ENCODE assay signal across 8 cellular contexts in the genomic region with DNA sequence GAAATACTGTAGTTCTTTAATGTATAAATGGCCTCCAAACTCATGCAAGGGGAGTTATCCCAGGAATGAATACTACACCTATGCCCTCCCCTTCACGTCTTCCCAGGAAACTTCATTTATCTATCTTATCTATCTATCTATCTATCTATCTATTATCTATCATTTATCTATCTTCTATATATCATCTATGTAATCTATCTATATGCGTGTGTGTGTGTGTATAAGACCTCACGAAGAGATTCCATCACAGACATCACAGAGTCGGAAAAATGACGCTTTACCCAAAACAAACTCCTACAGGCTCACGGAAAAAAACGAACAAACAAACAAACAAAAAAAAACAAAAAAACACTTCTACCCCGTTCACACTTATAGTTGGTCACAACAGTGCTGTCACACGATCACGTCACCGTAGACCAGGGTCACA. TPM values are rescaled to one million over a fixed set of nuclear protein-coding genes. Genes with fewer than 3 reads are reported as not detected.
DNase-seq lines count a peak whose midpoint lies in the region; ATAC-seq and TF ChIP-seq lines count a peak whose summit lies in the region.

No MANE protein-coding gene starts in this region.

- no peak overlapping the region for H2BK5ac ChIP-seq in mesendoderm (ENCODE audit: low read length)

- H2BK120ac ChIP-seq in mesendoderm (ENCODE audit: low read depth, low read length), result no peak overlapping the region

- no peak for DNase-seq in activated naive CD4-positive, alpha-beta T cell treated with anti-CD3 and anti-CD28 coated beads, Interleukin-2, amount 10 ng/mL, durations not matched to agents 7 days and 5 days
- DNase-seq in activated naive CD4-positive, alpha-beta T cell (lab: John Stamatoyannopoulos, UW), result no peak
- DNase-seq in mesendoderm, result no peak
- no peak for DNase-seq in upper lobe of right lung
- no peak for DNase-seq in NCI-H2029 (lab: John Stamatoyannopoulos, UW)

- H3K56ac ChIP-seq in mesendoderm (ENCODE audit: low read length), result peak overlapping the region; percentile 87

- no peak overlapping the region for H3K18ac ChIP-seq in mesendoderm (ENCODE audit: low read length)

- H3K9ac ChIP-seq in mesendoderm (ENCODE audit: low read length), result peak overlapping the region; percentile 75

- no peak overlapping the region for H4K8ac ChIP-seq in mesendoderm (ENCODE audit: low read depth, low read length)

- H2BK15ac ChIP-seq in mesendoderm (replicated peaks; ENCODE audit: low read depth), result no peak overlapping the region

- H3K4me3 ChIP-seq in mesendoderm (ENCODE audit: low read length) (peak overlapping the region; percentile 67), upper lobe of right lung (peak overlapping the region; percentile 90)

- peaks cover 14% of the 10 kb centered on the region for H3K79me1 ChIP-seq in mesendoderm (ENCODE audit: low read length)

- H3K4me3 Mint-ChIP-seq in activated naive CD4-positive, alpha-beta T cell treated with anti-CD3 and anti-CD28 coated beads, Interleukin-2, amount 10 ng/mL, durations not matched to agents 7 days and 5 days, result peak overlapping the region; percentile 76
- peak overlapping the region; percentile 90 to 97 (median 96) for H3K4me3 Mint-ChIP-seq in brain

- H3K27me3 ChIP-seq in mesendoderm (ENCODE audit: insufficient read depth, low read length, poor library complexity) (no peaks in the 10 kb centered on the region), upper lobe of right lung (no peaks in the 10 kb centered on the region)

- H3K9me3 ChIP-seq in upper lobe of right lung, result peaks cover 12% of the 10 kb centered on the region

- H3K27ac ChIP-seq in mesendoderm (ENCODE audit: low read depth, low read length) (no peak overlapping the region), upper lobe of right lung (peak overlapping the region; percentile 85)

- CTCF ChIA-PET in activated naive CD4-positive, alpha-beta T cell treated with anti-CD3 and anti-CD28 coated beads, Interleukin-2, amount 10 ng/mL, durations not matched to agents 7 days and 5 days (lab: Charles Lee), result no interaction called here

- no peak overlapping the region for H4K5ac ChIP-seq in mesendoderm (ENCODE audit: low read length)

- peaks cover 76% of the 10 kb centered on the region for H3K36me3 Mint-ChIP-seq in activated naive CD4-positive, alpha-beta T cell treated with anti-CD3 and anti-CD28 coated beads, Interleukin-2, amount 10 ng/mL, durations not matched to agents 7 days and 5 days
- peaks cover 90% of the 10 kb centered on the region for H3K36me3 Mint-ChIP-seq in brain

- no CpG with 5 or more reads among the region's 11 CpGs for WGBS in mesendoderm (ENCODE audit: extremely low coverage, insufficient coverage, low lambda C conversion rate)

- H3K27ac Mint-ChIP-seq in activated naive CD4-positive, alpha-beta T cell treated with anti-CD3 and anti-CD28 coated beads, Interleukin-2, amount 10 ng/mL, durations not matched to agents 7 days and 5 days, result peak overlapping the region; percentile 90
- H3K27ac Mint-ChIP-seq in brain, result peak overlapping the region; percentile 93 to 98 (median 96)

- H3K23ac ChIP-seq in mesendoderm (ENCODE audit: low read length), result no peak overlapping the region

- ATAC-seq in upper lobe of right lung (no peak), GM21786 (IDR thresholded peaks at IDR 0.05; ENCODE audit: unreplicated experiment) (no peak), GM19035 (IDR thresholded peaks at IDR 0.05; ENCODE audit: unreplicated experiment) (no peak)

- peak overlapping the region; percentile 57 for H3K4me2 ChIP-seq in mesendoderm (ENCODE audit: low read length)

- no peak overlapping the region for H2AK5ac ChIP-seq in mesendoderm (ENCODE audit: low read length)

- intact Hi-C loops in upper lobe of right lung (cut with DNase I), result no loop called here

- no peak overlapping the region for H3K4ac ChIP-seq in mesendoderm (ENCODE audit: low read depth, low read length)

- no peaks in the 10 kb centered on the region for H3K27me3 Mint-ChIP-seq in activated naive CD4-positive, alpha-beta T cell treated with anti-CD3 and anti-CD28 coated beads, Interleukin-2, amount 10 ng/mL, durations not matched to agents 7 days and 5 days
- H3K27me3 Mint-ChIP-seq in brain, result no peaks in the 10 kb centered on the region

- peaks cover 22% of the 10 kb centered on the region for H3K79me2 ChIP-seq in mesendoderm (ENCODE audit: control insufficient read depth, insufficient read depth, low read length)

- H3K9me3 Mint-ChIP-seq in activated naive CD4-positive, alpha-beta T cell treated with anti-CD3 and anti-CD28 coated beads, Interleukin-2, amount 10 ng/mL, durations not matched to agents 7 days and 5 days, result peaks cover 34% of the 10 kb centered on the region
- H3K9me3 Mint-ChIP-seq in brain, result peaks cover 38 to 49% (median 41%) of the 10 kb centered on the region in 5 experiments

- H3K36me3 ChIP-seq in mesendoderm (ENCODE audit: control insufficient read depth, insufficient read depth, low read length) (no peaks in the 10 kb centered on the region), upper lobe of right lung (peaks cover 8% of the 10 kb centered on the region)

- peaks cover 32% of the 10 kb centered on the region for H3K4me1 Mint-ChIP-seq in activated naive CD4-positive, alpha-beta T cell treated with anti-CD3 and anti-CD28 coated beads, Interleukin-2, amount 10 ng/mL, durations not matched to agents 7 days and 5 days
- H3K4me1 Mint-ChIP-seq in brain, result peaks cover 38% of the 10 kb centered on the region

- no peak for TF ChIP-seq CTCF in brain (conservative IDR thresholded peaks at IDR 0.05)
- TF ChIP-seq CTCF in upper lobe of right lung (IDR thresholded peaks at IDR 0.05), result no peak

- no peaks in the 10 kb centered on the region for H3K4me1 ChIP-seq in mesendoderm (ENCODE audit: control insufficient read depth, low read depth, low read length)
- peaks cover 19% of the 10 kb centered on the region for H3K4me1 ChIP-seq in upper lobe of right lung

RNA-seq across cellular contexts. Expression of gene ZNF529, which starts 0.5 kb away (rescaled TPM):
- polyA plus RNA-seq in brain (ENCODE audit: insufficient read depth, low read depth, low replicate concordance), result 5.1 TPM
- 7.5 TPM for polyA plus RNA-seq in mesendoderm (2013, experiment 1 of 2)
- polyA plus RNA-seq in mesendoderm (2013, experiment 2 of 2), result 7.7 TPM
- total RNA-seq in upper lobe of right lung, result 8.4 TPM

RNA-seq across cellular contexts. Expression of gene ZNF382, which starts 32.5 kb away (rescaled TPM):
- 0.83 TPM for polyA plus RNA-seq in brain (ENCODE audit: insufficient read depth, low read depth, low replicate concordance)
- 2.3 TPM for polyA plus RNA-seq in mesendoderm (2013, experiment 1 of 2)
- 2.2 TPM for polyA plus RNA-seq in mesendoderm (2013, experiment 2 of 2)
- total RNA-seq in upper lobe of right lung, result 4.9 TPM

RNA-seq across cellular contexts. Expression of gene ZNF260, which starts 44.5 kb away (rescaled TPM):
- 3.6 TPM for polyA plus RNA-seq in brain (ENCODE audit: insufficient read depth, low read depth, low replicate concordance)
- 16.3 TPM for polyA plus RNA-seq in mesendoderm (2013, experiment 1 of 2)
- polyA plus RNA-seq in mesendoderm (2013, experiment 2 of 2), result 16.2 TPM
- 10.5 TPM for total RNA-seq in upper lobe of right lung
